Comparison of ENCODE assay signal across 1 cellular context in genomic region chr10:102460836-102461186, GRCh38.
TF ChIP-seq lines count a peak whose summit lies in the region.

No MANE protein-coding gene starts in this region.

TF ChIP-seq in HepG2, 621 proteins besides CTCF, POLR2A, EP300 and RAD21:
- TF ChIP-seq TARDBP (CRISPR knock-in tag; IDR thresholded peaks at IDR 0.05) (no peak), MED13 (CRISPR knock-in tag; IDR thresholded peaks at IDR 0.05) (no peak), PHF21A (CRISPR knock-in tag; IDR thresholded peaks at IDR 0.05) (0 out of 2 replicates have a peak, but pooled peaks have one; percentile 17), ZNF761 (CRISPR knock-in tag; conservative IDR thresholded peaks at IDR 0.05) (0 out of 2 replicates have a peak, but pooled peaks have one; percentile 17), ZNF772 (CRISPR knock-in tag; IDR thresholded peaks at IDR 0.05) (0 out of 2 replicates have a peak, but pooled peaks have one; percentile 18), ZNF30 (CRISPR knock-in tag; IDR thresholded peaks at IDR 0.05) (no peak), NFE2 (CRISPR knock-in tag; IDR thresholded peaks at IDR 0.05) (no peak), ZNF484 (CRISPR knock-in tag; IDR thresholded peaks at IDR 0.05; ENCODE audit: borderline replicate concordance, low read depth) (no peak), ZNF350 (CRISPR knock-in tag; IDR thresholded peaks at IDR 0.05; ENCODE audit: borderline replicate concordance, low read depth) (no peak), ZFX (CRISPR knock-in tag; IDR thresholded peaks at IDR 0.05; ENCODE audit: low read depth) (peak; percentile 15), ZSCAN31 (CRISPR knock-in tag; IDR thresholded peaks at IDR 0.05; ENCODE audit: low read depth) (peak; percentile 13; the same call in 1 of the 2 replicates), ZNF343 (CRISPR knock-in tag; IDR thresholded peaks at IDR 0.05) (no peak), ZNF383 (CRISPR knock-in tag; IDR thresholded peaks at IDR 0.05; ENCODE audit: borderline replicate concordance) (0 out of 2 replicates have a peak, but pooled peaks have one; percentile 9), GABPB1 (CRISPR knock-in tag; IDR thresholded peaks at IDR 0.05) (no peak)
